In genomic region chr9:89614319-89614892, GRCh38 we compare ENCODE assay signal across 22 cellular contexts. TPM values are rescaled to one million over a fixed set of nuclear protein-coding genes. Genes with fewer than 3 reads are reported as not detected.
"Had no signal": no experiment of that assay in that cellular context is flagged by ENCODE, and none has a peak within 500 bp of the region (broad histone marks: within the 10 kb centered on the region; RNA-seq: fewer than 3 reads in every experiment).

No MANE protein-coding gene starts in this region.

- H3K27ac Mint-ChIP-seq: activated CD8-positive, alpha-beta T cell treated with anti-CD3 and anti-CD28 coated beads, Interleukin-2, amount 10 ng/mL, durations not matched to agents 7 days and 5 days; activated naive CD8-positive, alpha-beta T cell treated with anti-CD3 and anti-CD28 coated beads for 36 hours; dendritic cell treated with granulocyte-macrophage colony-stimulating factor and Interleukin-4, amounts not matched to agents 40 ng/mL and 50 ng/mL, for 4 days; effector memory CD8-positive, alpha-beta T cell; nephron; T-helper 1 cell treated with Interleukin-12 subunit alpha and Interleukin-12 subunit beta and Interleukin-4 antibody, amounts not matched to agents 30 μg/mL and 1 μg/mL, for 36 hours had no signal

- H3K9me3 Mint-ChIP-seq: dendritic cell treated with granulocyte-macrophage colony-stimulating factor and Interleukin-4, amounts not matched to agents 40 ng/mL and 50 ng/mL, for 4 days; effector memory CD8-positive, alpha-beta T cell; stimulated activated naive CD8-positive, alpha-beta T cell treated with anti-CD3 and anti-CD28 coated beads, Interleukin-15, amount 100 ng/mL, for 72 hours; T-helper 1 cell treated with Interleukin-12 subunit alpha and Interleukin-12 subunit beta and Interleukin-4 antibody, amounts not matched to agents 30 μg/mL and 1 μg/mL, for 36 hours had no signal

- ATAC-seq: activated CD8-positive, alpha-beta T cell treated with anti-CD3 and anti-CD28 coated beads, Interleukin-2, amount 10 ng/mL, durations not matched to agents 7 days and 5 days; effector memory CD8-positive, alpha-beta T cell; left lung; mucosa of descending colon; right lobe of liver; SK-N-SH treated with all-trans-retinoic acid at 6 μM for 48 hours; upper lobe of right lung had no signal

- H3K4me3 Mint-ChIP-seq: activated CD8-positive, alpha-beta T cell treated with anti-CD3 and anti-CD28 coated beads, Interleukin-2, amount 10 ng/mL, durations not matched to agents 7 days and 5 days; activated naive CD8-positive, alpha-beta T cell treated with anti-CD3 and anti-CD28 coated beads for 36 hours; dendritic cell treated with granulocyte-macrophage colony-stimulating factor and Interleukin-4, amounts not matched to agents 40 ng/mL and 50 ng/mL, for 4 days; effector memory CD8-positive, alpha-beta T cell; nephron; stimulated activated naive CD8-positive, alpha-beta T cell treated with anti-CD3 and anti-CD28 coated beads, Interleukin-15, amount 100 ng/mL, for 72 hours; T-helper 1 cell treated with Interleukin-12 subunit alpha and Interleukin-12 subunit beta and Interleukin-4 antibody, amounts not matched to agents 30 μg/mL and 1 μg/mL, for 36 hours had no signal

- H3K4me3 ChIP-seq: left lung, mucosa of descending colon, right lobe of liver, spleen, upper lobe of right lung had no signal

- H3K9me3 ChIP-seq: mucosa of descending colon, right lobe of liver, upper lobe of right lung had no signal

- H3K27ac ChIP-seq: epithelial cell of prostate, left lung, right lobe of liver, spleen, upper lobe of right lung, WERI-Rb-1 had no signal

- H3K27me3 ChIP-seq: left lung, right lobe of liver, upper lobe of right lung had no signal

- DNase-seq: activated CD8-positive, alpha-beta memory T cell treated with anti-CD3 and anti-CD28 coated beads, Interleukin-2, amount 50 U/mL, for 4 hours; activated CD8-positive, alpha-beta T cell treated with anti-CD3 and anti-CD28 coated beads, Interleukin-2, amount 10 ng/mL, durations not matched to agents 7 days and 5 days; activated naive CD8-positive, alpha-beta T cell treated with anti-CD3 and anti-CD28 coated beads for 36 hours; cerebellar nuclear complex; effector memory CD8-positive, alpha-beta T cell; left lung; mammary epithelial cell; mucosa of descending colon; occipital lobe; right lobe of liver; spleen; stimulated activated naive CD8-positive, alpha-beta T cell treated with anti-CD3 and anti-CD28 coated beads, Interleukin-15, amount 100 ng/mL, for 72 hours; upper lobe of right lung; WERI-Rb-1 had no signal

- H3K36me3 Mint-ChIP-seq: activated naive CD8-positive, alpha-beta T cell treated with anti-CD3 and anti-CD28 coated beads for 36 hours had no signal

- H3K4me1 ChIP-seq: left lung, spleen, upper lobe of right lung had no signal

- H3K27me3 Mint-ChIP-seq: activated naive CD8-positive, alpha-beta T cell treated with anti-CD3 and anti-CD28 coated beads for 36 hours had no signal

- H3K36me3 ChIP-seq: left lung, right lobe of liver, spleen, upper lobe of right lung, WERI-Rb-1 had no signal

- FAIRE-seq: frontal cortex, islet of Langerhans had no signal

RNA-seq across cellular contexts. Expression of gene GADD45G, which starts 9.6 kb away (rescaled TPM):
- polyA plus RNA-seq: fibroblast of lung had no signal
